9 cellular contexts compared by ENCODE assay signal in the genomic region with DNA sequence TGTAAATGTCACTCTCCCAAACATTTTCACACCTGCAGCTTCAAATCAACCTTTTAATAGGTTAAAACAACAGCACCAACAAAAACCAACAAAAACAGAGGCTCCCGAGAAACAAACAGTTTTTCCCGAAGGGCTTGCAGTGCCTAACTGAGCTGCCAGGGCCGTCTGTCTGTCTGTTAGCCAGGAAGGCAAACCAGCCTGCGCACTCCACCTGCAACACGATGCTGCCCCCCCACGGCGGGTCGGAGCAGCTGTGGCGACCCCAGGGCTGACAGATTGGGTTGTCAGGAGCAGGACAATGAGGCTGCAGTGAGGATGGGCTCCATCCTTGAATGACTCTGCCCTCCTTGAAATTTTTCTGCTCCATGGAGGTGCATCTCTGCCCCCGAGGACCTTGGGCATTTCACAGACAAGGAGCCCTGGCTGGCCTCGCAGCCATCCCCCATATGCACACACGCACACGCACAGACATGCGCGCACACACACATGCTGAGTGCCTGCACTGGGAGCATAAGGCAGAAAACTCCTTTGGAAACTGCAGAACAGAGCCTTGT. TPM values are rescaled to one million over a fixed set of nuclear protein-coding genes. Genes with fewer than 3 reads are reported as not detected.
DNase-seq lines count a peak whose midpoint lies in the region; ATAC-seq and TF ChIP-seq lines count a peak whose summit lies in the region.
"Had no signal": no experiment of that assay in that cellular context is flagged by ENCODE, and none has a peak within 500 bp of the region (broad histone marks: within the 10 kb centered on the region; RNA-seq: fewer than 3 reads in every experiment).

No MANE protein-coding gene starts in this region.

- H3K9me3 Mint-ChIP-seq in immature natural killer cell, result peaks cover 0 to 2% (median 0%) of the 10 kb centered on the region in 6 donors

- no peak for TF ChIP-seq CTCF in left lung (IDR thresholded peaks at IDR 0.05)

- no peaks in the 10 kb centered on the region for H3K36me3 ChIP-seq in left lung

- peaks cover 0 to 9% of the 10 kb centered on the region in 2 donors for H3K4me1 ChIP-seq in left lung

- no peak overlapping the region for H3K4me3 Mint-ChIP-seq in immature natural killer cell

- ATAC-seq in left lung, result peak; percentile 55

- DNase-seq in DMS 273 (lab: John Stamatoyannopoulos, UW; ENCODE audit: unreplicated experiment) (peak; percentile 81), DMS 273 treated with DMSO at 0.1 percent for 48 hours (lab: John Stamatoyannopoulos, UW) (no peak), NAMALWA (ENCODE audit: low spot score) (peak; percentile 32), left lung (peak in 1 of 2 donors; percentile 11), immature natural killer cell (no peak), midbrain (lab: John Stamatoyannopoulos, UW) (no peak), cerebellar cortex (ENCODE audit: low spot score) (no peak)
- peak; percentile 60 for DNase-seq in activated CD8-positive, alpha-beta memory T cell treated with anti-CD3 and anti-CD28 coated beads, Interleukin-2, amount 50 U/mL, for 48 hours

- no peaks in the 10 kb centered on the region for H3K9me3 ChIP-seq in left lung

- no peaks in the 10 kb centered on the region for H3K36me3 Mint-ChIP-seq in immature natural killer cell

- H3K4me3 ChIP-seq in left lung, result no peak overlapping the region

- no peak overlapping the region for H3K27ac Mint-ChIP-seq in immature natural killer cell

- intact Hi-C loops in left lung (cut with DNase I), result no loop called here

- H3K27me3 ChIP-seq in left lung, result peaks cover 24 to 97% of the 10 kb centered on the region in 2 donors

- no peaks in the 10 kb centered on the region for H3K4me1 Mint-ChIP-seq in immature natural killer cell

- H3K27me3 Mint-ChIP-seq in immature natural killer cell (ENCODE audit: low read depth in 3 of 3), result peaks cover 12 to 16% (median 13%) of the 10 kb centered on the region in 3 donors

- no peak overlapping the region for H3K27ac ChIP-seq in left lung

RNA-seq across cellular contexts. Expression of gene RTL1, which starts 2.6 kb away (rescaled TPM):
- not detected for total RNA-seq in left lung
- not detected for polyA plus RNA-seq in immature natural killer cell
- total RNA-seq: T-helper 2 cell treated with Interferon-gamma antibody and Interleukin-4, amounts not matched to agents 100 ng/mL and 5 ng/mL, for 36 hours had no signal

Comparison
In these comparisons a context has a peak if more than half of its experiments do, and no peak if none do; other contexts are left out.
1. DNase-seq: peak in DMS 273 (single experiment), NAMALWA (single experiment) and activated CD8-positive, alpha-beta memory T cell treated with anti-CD3 and anti-CD28 coated beads, Interleukin-2, amount 50 U/mL, for 48 hours (single experiment); none in DMS 273 treated with DMSO at 0.1 percent for 48 hours (single experiment), immature natural killer cell (0 of 3), midbrain (single experiment) and cerebellar cortex (single experiment).